In the genomic region with DNA sequence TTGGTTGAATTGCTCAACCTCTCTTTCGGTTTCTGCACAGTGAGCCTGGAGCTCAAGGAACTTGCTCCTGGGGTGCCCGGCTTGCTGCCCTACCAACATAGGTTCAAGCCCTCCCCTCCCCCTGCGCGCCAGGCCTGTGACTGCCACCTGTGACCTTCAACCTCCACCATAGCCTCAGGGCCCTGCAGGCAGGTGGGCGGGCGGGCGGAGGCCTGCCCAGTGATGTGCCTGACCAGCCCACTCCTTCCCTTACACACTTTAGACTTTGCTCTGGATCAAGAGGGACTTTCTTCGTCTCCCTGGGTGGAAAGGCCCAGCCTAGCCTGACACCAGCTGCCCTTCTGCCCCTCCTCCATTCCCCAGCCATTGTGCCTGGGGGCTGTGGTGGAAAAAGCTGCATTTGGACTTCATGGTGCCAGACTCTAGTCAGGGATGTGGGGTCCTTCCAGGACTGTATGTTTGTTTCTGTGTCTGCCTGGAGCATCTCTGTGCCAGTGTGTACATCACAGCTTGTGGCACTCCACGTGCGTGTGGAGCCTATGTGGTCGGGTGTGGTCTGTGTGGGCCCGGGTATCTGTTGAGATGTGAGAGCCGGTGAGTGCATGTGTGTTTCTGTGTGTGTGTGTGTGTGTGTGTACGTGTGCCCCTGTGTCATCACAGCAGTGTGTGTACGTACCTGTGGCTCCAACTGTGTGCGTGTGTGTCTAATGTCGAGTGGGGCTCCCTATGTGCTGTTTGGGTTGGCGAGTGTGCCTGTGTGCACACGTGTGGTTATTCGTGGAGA, we compare ENCODE assay signal across 9 cellular contexts. TPM values are rescaled to one million over a fixed set of nuclear protein-coding genes. Genes with fewer than 3 reads are reported as not detected.
DNase-seq lines count a peak whose midpoint lies in the region; ATAC-seq and TF ChIP-seq lines count a peak whose summit lies in the region.
"Had no signal": no experiment of that assay in that cellular context is flagged by ENCODE, and none has a peak within 500 bp of the region (broad histone marks: within the 10 kb centered on the region; RNA-seq: fewer than 3 reads in every experiment).

No MANE protein-coding gene starts in this region.

- H3K4me3 Mint-ChIP-seq in activated T-cell treated with anti-CD3 and anti-CD28 coated beads, Interleukin-2, amount 50 U/mL, for 4 hours: no peak overlapping the region
- peak overlapping the region in 1 of 2 donors; percentile 7 for H3K4me3 Mint-ChIP-seq in effector memory CD8-positive, alpha-beta T cell

- H3K79me2 ChIP-seq in MM.1S (ENCODE audit: low read length): peaks cover 69% of the 10 kb centered on the region

- TF ChIP-seq CTCF in MM.1S (IDR thresholded peaks at IDR 0.05; ENCODE audit: low read length) (no peak), thoracic aorta (IDR thresholded peaks at IDR 0.05) (no peak), esophagus squamous epithelium (IDR thresholded peaks at IDR 0.05) (no peak)

- peaks cover 4% of the 10 kb centered on the region for H3K36me3 Mint-ChIP-seq in activated T-cell treated with anti-CD3 and anti-CD28 coated beads, Interleukin-2, amount 50 U/mL, for 4 hours (ENCODE audit: insufficient read depth)
- peaks cover 23% of the 10 kb centered on the region for H3K36me3 Mint-ChIP-seq in effector memory CD8-positive, alpha-beta T cell (ENCODE audit: insufficient read depth)

- peak overlapping the region in 1 of 2 donors; percentile 82 for H3K27ac Mint-ChIP-seq in effector memory CD8-positive, alpha-beta T cell

- no peak for DNase-seq in activated T-cell treated with anti-CD3 and anti-CD28 coated beads, Interleukin-2, amount 50 U/mL, for 4 hours
- DNase-seq in activated T-cell treated with anti-CD3 and anti-CD28 coated beads for 4 hours (no peak), MM.1S (peak; percentile 93), thoracic aorta (ENCODE audit: low spot score) (no peak), kidney tubule cell (ENCODE audit: low spot score) (no peak), esophagus squamous epithelium (lab: John Stamatoyannopoulos, UW) (no peak), NCI-H1694 treated with DMSO at 0.1 percent for 48 hours (lab: John Stamatoyannopoulos, UW) (no peak)
- DNase-seq in effector memory CD8-positive, alpha-beta T cell: no peak
- DNase-seq: left cardiac atrium had no signal

- peak; percentile 25 to 54 for ATAC-seq in activated T-cell treated with anti-CD3 and anti-CD28 coated beads, Interleukin-2, amount 50 U/mL, for 4 hours
- ATAC-seq in effector memory CD8-positive, alpha-beta T cell (replicated peaks): peak; percentile 52
- ATAC-seq in thoracic aorta (ENCODE audit: insufficient number of reproducible peaks, low FRiP score, low read depth): no peak

- H3K27me3 ChIP-seq in MM.1S (replicated peaks; ENCODE audit: insufficient read depth, low read length) (no peaks in the 10 kb centered on the region), thoracic aorta (replicated peaks; ENCODE audit: insufficient read depth) (no peaks in the 10 kb centered on the region), esophagus squamous epithelium (no peaks in the 10 kb centered on the region)

- H3K27me3 Mint-ChIP-seq in activated T-cell treated with anti-CD3 and anti-CD28 coated beads, Interleukin-2, amount 50 U/mL, for 4 hours (ENCODE audit: low read depth): no peaks in the 10 kb centered on the region
- H3K27me3 Mint-ChIP-seq in effector memory CD8-positive, alpha-beta T cell: no peaks in the 10 kb centered on the region

- no peak for TF ChIP-seq POLR2A in esophagus squamous epithelium (IDR thresholded peaks at IDR 0.05)

- intact Hi-C loops in esophagus squamous epithelium (cut with DNase I): no loop called here

- H4K20me1 ChIP-seq in MM.1S (ENCODE audit: insufficient read depth, low read length): no peaks in the 10 kb centered on the region

- H3F3A ChIP-seq in MM.1S (ENCODE audit: insufficient read depth, low read length): peaks cover 14% of the 10 kb centered on the region

- H3K4me2 ChIP-seq in MM.1S (ENCODE audit: low read depth, low read length): peak overlapping the region; percentile 54

- peaks cover 64% of the 10 kb centered on the region for H3K4me1 ChIP-seq in MM.1S (ENCODE audit: low read length)
- H3K4me1 ChIP-seq in thoracic aorta (ENCODE audit: control insufficient read depth in 1 of 2, low read depth in 2 of 2): peaks cover 4 to 42% of the 10 kb centered on the region in 2 donors
- H3K4me1 ChIP-seq in esophagus squamous epithelium: peaks cover 19 to 65% (median 35%) of the 10 kb centered on the region in 3 donors

- peak overlapping the region; percentile 78 for H3K27ac ChIP-seq in MM.1S (ENCODE audit: low read length)
- no peak overlapping the region for H3K27ac ChIP-seq in thoracic aorta
- peak overlapping the region in 1 of 4 donors; percentile 23 for H3K27ac ChIP-seq in esophagus squamous epithelium

- no peaks in the 10 kb centered on the region for H3K9me3 Mint-ChIP-seq in activated T-cell treated with anti-CD3 and anti-CD28 coated beads, Interleukin-2, amount 50 U/mL, for 4 hours
- H3K9me3 Mint-ChIP-seq in effector memory CD8-positive, alpha-beta T cell: no peaks in the 10 kb centered on the region

- H3K9ac ChIP-seq in MM.1S (ENCODE audit: low read length): peak overlapping the region; percentile 41; the same call in 1 of the 2 replicates

- H3K4me3 ChIP-seq in MM.1S (ENCODE audit: low read length): peak overlapping the region; percentile 9; the same call in 1 of the 2 replicates
- peak overlapping the region; percentile 24 for H3K4me3 ChIP-seq in thoracic aorta
- peak overlapping the region in 1 of 4 donors; percentile 12 for H3K4me3 ChIP-seq in esophagus squamous epithelium

- H3K9me2 ChIP-seq in MM.1S (replicated peaks; ENCODE audit: insufficient read depth, low read length): no peaks in the 10 kb centered on the region

- peaks cover 54% of the 10 kb centered on the region for H3K4me1 Mint-ChIP-seq in activated T-cell treated with anti-CD3 and anti-CD28 coated beads, Interleukin-2, amount 50 U/mL, for 4 hours (ENCODE audit: low read depth)
- H3K4me1 Mint-ChIP-seq in effector memory CD8-positive, alpha-beta T cell (ENCODE audit: low read depth in 2 of 2): peaks cover 51 to 54% of the 10 kb centered on the region in 2 donors

- H3K9me3 ChIP-seq in MM.1S (replicated peaks; ENCODE audit: insufficient read depth, low read length): no peaks in the 10 kb centered on the region
- H3K9me3 ChIP-seq in thoracic aorta: no peaks in the 10 kb centered on the region
- no peaks in the 10 kb centered on the region for H3K9me3 ChIP-seq in esophagus squamous epithelium

- peak overlapping the region; percentile 59 for H2AFZ ChIP-seq in MM.1S (ENCODE audit: low read length)

- H3K36me3 ChIP-seq in MM.1S (replicated peaks; ENCODE audit: insufficient read depth, low read length) (no peaks in the 10 kb centered on the region), thoracic aorta (peaks cover 8% of the 10 kb centered on the region), esophagus squamous epithelium (peaks cover 0 to 61% (median 6%) of the 10 kb centered on the region in 3 donors)

- 64 to 79% methylated on average over 10 of the region's 20 CpGs for WGBS in esophagus squamous epithelium, 2 donors

RNA-seq across cellular contexts. Expression of gene PRKCD, which starts 9.5 kb away (rescaled TPM):
- total RNA-seq in activated T-cell treated with anti-CD3 and anti-CD28 coated beads, Interleukin-2, amount 50 U/mL, for 4 hours: 10 to 100 TPM; 15.7 to 24.3 (median 19.1) TPM
- total RNA-seq in thoracic aorta: 10 to 100 TPM; 17.5 to 20.2 TPM
- total RNA-seq in esophagus squamous epithelium: 10 to 100 TPM in 3 of 4 donors, 1 to 10 TPM in 1; 8.8 to 21.5 (median 20.1) TPM

RNA-seq across cellular contexts. Expression of gene RFT1, which starts 40.3 kb away (rescaled TPM):
- 10 to 100 TPM; 43.6 to 45.1 (median 44.3) TPM for total RNA-seq in activated T-cell treated with anti-CD3 and anti-CD28 coated beads, Interleukin-2, amount 50 U/mL, for 4 hours
- 10 to 100 TPM in 1 of 2 donors, 1 to 10 TPM in 1; 7.0 to 17.6 TPM for total RNA-seq in thoracic aorta
- total RNA-seq in esophagus squamous epithelium: 10 to 100 TPM in 3 of 4 donors, 1 to 10 TPM in 1; 4.9 to 18.2 (median 12.8) TPM
